Comparison of ENCODE assay signal across 8 cellular contexts in the genomic region with DNA sequence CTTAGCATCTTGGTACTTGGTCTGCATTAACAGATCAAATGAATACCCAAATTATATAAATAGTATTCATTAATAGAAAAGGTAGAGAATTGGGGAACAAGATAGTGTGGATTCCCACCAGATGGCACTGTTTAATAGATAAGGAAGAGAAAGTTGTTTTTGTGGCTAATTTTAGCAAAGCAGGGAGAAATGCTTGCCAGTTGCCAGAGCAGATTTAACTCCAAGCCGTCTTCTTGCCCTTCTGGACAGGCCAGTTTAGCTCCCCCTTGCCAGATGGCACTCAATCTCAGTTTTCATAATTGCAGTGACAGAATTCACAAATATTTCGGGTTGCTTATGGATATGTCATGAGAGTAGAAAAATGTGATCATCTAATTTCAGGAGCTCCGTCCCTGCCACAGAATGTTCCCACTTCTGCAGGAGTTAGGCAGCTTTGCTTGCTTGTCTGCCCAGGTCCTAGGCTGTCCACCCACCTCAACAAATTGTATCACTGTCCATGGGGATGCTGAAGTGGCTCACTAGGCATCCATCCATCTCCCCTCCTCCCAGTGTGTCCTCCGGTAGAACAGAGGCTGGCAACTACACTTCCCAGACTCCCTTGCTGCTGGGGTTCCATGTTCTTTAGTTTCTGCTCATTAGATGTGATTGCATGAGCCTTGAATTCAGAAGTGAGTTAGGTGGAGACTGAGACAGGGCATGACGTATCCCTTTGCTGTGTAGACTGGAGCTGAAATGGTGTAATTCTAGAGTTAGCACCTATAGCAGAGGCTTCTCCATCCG.
A peak's percentile ranks its signal among the peaks of the same experiment; 100 is the strongest.
DNase-seq lines count a peak whose midpoint lies in the region; ATAC-seq lines count a peak whose summit lies in the region.

No MANE protein-coding gene starts in this region.

- DNase-seq in NCI-H345 (lab: John Stamatoyannopoulos, UW): peak; percentile 18
- no peak for DNase-seq in NCI-H345 treated with DMSO at 0.1 percent for 48 hours (lab: John Stamatoyannopoulos, UW; ENCODE audit: unreplicated experiment)
- DNase-seq in NCI-H82 (lab: John Stamatoyannopoulos, UW): peak; percentile 43
- peak; percentile 58 for DNase-seq in dedifferentiated amniotic fluid mesenchymal stem cell (ENCODE audit: extremely low spot score)
- peak; percentile 73 for DNase-seq in midbrain (lab: John Stamatoyannopoulos, UW)
- DNase-seq in germinal center (ENCODE audit: low spot score): no peak
- DNase-seq in NCI-H2107 treated with DMSO at 0.1 percent for 48 hours (lab: John Stamatoyannopoulos, UW; ENCODE audit: unreplicated experiment): no peak

- ATAC-seq in GM21786 (IDR thresholded peaks at IDR 0.05; ENCODE audit: unreplicated experiment): no peak

Comparison
In these comparisons a context has a peak if more than half of its experiments do, and no peak if none do; other contexts are left out.
1. DNase-seq: peak in NCI-H345 (single experiment), NCI-H82 (single experiment), dedifferentiated amniotic fluid mesenchymal stem cell (single experiment) and midbrain (single experiment); none in NCI-H345 treated with DMSO at 0.1 percent for 48 hours (single experiment), germinal center (single experiment) and NCI-H2107 treated with DMSO at 0.1 percent for 48 hours (single experiment).